Comparison of ENCODE assay signal across 22 cellular contexts in the genomic region with DNA sequence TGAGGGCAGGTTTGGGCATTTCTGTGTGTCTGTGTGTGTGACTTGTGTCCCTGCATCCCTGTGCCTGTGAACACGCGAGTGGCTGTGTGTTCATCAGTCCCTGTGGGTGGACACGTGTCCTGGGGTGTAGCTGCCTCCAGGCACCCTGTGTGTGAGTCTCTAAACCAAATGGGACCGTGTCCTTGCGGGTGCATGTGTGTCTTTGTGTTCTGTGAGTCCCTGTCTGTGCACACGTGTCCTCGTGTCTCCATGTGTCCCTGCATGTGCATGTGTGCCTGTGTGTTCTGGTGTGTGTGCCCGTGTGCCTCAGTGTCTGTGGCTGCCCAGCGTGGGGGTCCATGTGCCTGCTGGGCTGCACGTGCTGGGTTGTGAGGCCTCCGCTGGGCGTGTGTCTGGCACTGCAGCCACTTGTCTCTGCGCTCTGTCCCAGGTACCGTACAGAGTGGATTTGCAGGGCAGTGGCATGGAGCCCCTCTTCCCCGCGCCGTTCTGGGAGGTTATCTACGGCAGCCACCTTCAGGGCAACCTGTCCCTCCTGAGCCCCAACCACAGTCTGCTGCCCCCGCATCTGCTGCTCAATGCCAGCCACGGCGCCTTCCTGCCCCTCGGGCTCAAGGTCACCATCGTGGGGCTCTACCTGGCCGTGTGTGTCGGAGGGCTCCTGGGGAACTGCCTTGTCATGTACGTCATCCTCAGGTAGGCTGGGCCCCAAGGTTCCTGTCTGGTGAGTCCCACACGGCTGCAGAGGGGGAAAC. TPM values are rescaled to one million over a fixed set of nuclear protein-coding genes. Genes with fewer than 3 reads are reported as not detected.
DNase-seq lines count a peak whose midpoint lies in the region; ATAC-seq, FAIRE-seq and TF ChIP-seq lines count a peak whose summit lies in the region.
"Had no signal": no experiment of that assay in that cellular context is flagged by ENCODE, and none has a peak within 500 bp of the region (broad histone marks: within the 10 kb centered on the region; RNA-seq: fewer than 3 reads in every experiment).

No MANE protein-coding gene starts in this region.

- 42% methylated on average over 27 of the region's 27 CpGs for WGBS in GM12878 (ENCODE audit: insufficient coverage, insufficient replicate concordance, low lambda C conversion rate, missing lambda C conversion rate)

- H3K36me3 Mint-ChIP-seq in Caco-2 (ENCODE audit: insufficient read depth, unreplicated experiment), result peaks cover 6% of the 10 kb centered on the region
- H3K36me3 Mint-ChIP-seq in naive thymus-derived CD4-positive, alpha-beta T cell, result peaks cover 0 to 6% (median 5%) of the 10 kb centered on the region in 5 donors

- in situ Hi-C loops in GM12878 (cut with MboI), result no loop called here

- BruUV-seq in Caco-2 (replicated peaks; lab: Mats Ljungman, UMichigan) (no TSS peak), GM12878 (replicated peaks; lab: Mats Ljungman, UMichigan) (no TSS peak)

- DNase-seq in Caco-2 (no peak), HTR-8/SVneo (ENCODE audit: insufficient read length, low spot score) (no peak), GM12878 (ENCODE audit: low read depth, low spot score) (no peak)
- no peak for DNase-seq in naive thymus-derived CD4-positive, alpha-beta T cell
- DNase-seq in activated effector memory CD4-positive, alpha-beta T cell treated with anti-CD3 and anti-CD28 coated beads, Interleukin-2, amount 50 U/mL, for 16 hours, result no peak
- DNase-seq: activated CD4-positive, alpha-beta T cell treated with anti-CD3 and anti-CD28 coated beads, Interleukin-2, amount 50 U/mL, for 4 hours; DMS79 treated with DMSO at 0.1 percent for 48 hours; effector CD8-positive, alpha-beta T cell; left cardiac atrium; NCI-H1694; pancreas; stimulated activated CD4-positive, alpha-beta T cell treated with anti-CD3 and anti-CD28 coated beads, Interleukin-2, amount 100 ng/mL, for 48 hours; SW 1271 had no signal

- TF ChIP-seq POLR2A in GM12878 (IDR thresholded peaks at IDR 0.05; ENCODE audit: low read depth, low read length), result no peak

- no peak overlapping the region for H3K9ac ChIP-seq in GM12878 (ENCODE audit: control insufficient read depth, insufficient read depth, low read length)

- TF ChIP-seq RAD21 in GM12878 (IDR thresholded peaks at IDR 0.05; ENCODE audit: insufficient read depth, low read depth, low read length), result no peak

- H3K4me2 ChIP-seq in GM12878 (ENCODE audit: control insufficient read depth, insufficient read depth), result no peak overlapping the region

- no peaks in the 10 kb centered on the region for H3K36me3 ChIP-seq in Caco-2 (ENCODE audit: control insufficient read depth, insufficient read depth, low read length)
- H3K36me3 ChIP-seq in GM12878 (ENCODE audit: control insufficient read depth in 2 of 2, insufficient read depth in 2 of 2, low read length in 1 of 2), result no peaks in the 10 kb centered on the region
- no peaks in the 10 kb centered on the region for H3K36me3 ChIP-seq in naive thymus-derived CD4-positive, alpha-beta T cell (ENCODE audit: control insufficient read depth in 2 of 3, insufficient read depth in 3 of 3, low read length in 3 of 3)
- H3K36me3 ChIP-seq: pancreas, thoracic aorta had no signal

- no peak overlapping the region for H2AFZ ChIP-seq in GM12878 (ENCODE audit: control insufficient read depth, low read depth, low read length)

- H3K4me3 Mint-ChIP-seq in Caco-2 (ENCODE audit: unreplicated experiment), result peak overlapping the region; percentile 23
- H3K4me3 Mint-ChIP-seq in naive thymus-derived CD4-positive, alpha-beta T cell, result no peak overlapping the region
- H3K4me3 Mint-ChIP-seq: activated T-helper 1 cell treated with anti-CD3 and anti-CD28 coated beads, Interleukin-12 subunit alpha, Interleukin-12 subunit beta, Interleukin-2, Interleukin-4 antibody, amounts not matched to agents 30 ng/mL and 10 ng/mL and 1 ng/mL, durations not matched to agents 14 hours and 24 hours and 36 hours; central memory CD8-positive, alpha-beta T cell had no signal

- peak; percentile 37; the same call in 2 of the 3 replicates for ATAC-seq in GM12878
- ATAC-seq in naive thymus-derived CD4-positive, alpha-beta T cell, result peak; percentile 53
- no peak for ATAC-seq in GM18870 (IDR thresholded peaks at IDR 0.05; ENCODE audit: unreplicated experiment)
- no peak for ATAC-seq in HG02852 (IDR thresholded peaks at IDR 0.05; ENCODE audit: unreplicated experiment)
- ATAC-seq: pancreas had no signal

- POLR2A ChIA-PET in Caco-2 (lab: Charles Lee), result no interaction called here
- POLR2A ChIA-PET in GM12878 (lab: Charles Lee), result no interaction called here
- POLR2A ChIA-PET in naive thymus-derived CD4-positive, alpha-beta T cell (lab: Charles Lee), result interaction anchor here (0.8 kb wide), 1 partner anchor 21 kb away, joined by 3 read pairs; no protein-coding TSS in a partner anchor

- H3K4me3 ChIP-seq in Caco-2 (ENCODE audit: low read depth, low read length) (no peak overlapping the region), GM12878 (no peak overlapping the region)
- no peak overlapping the region for H3K4me3 ChIP-seq in naive thymus-derived CD4-positive, alpha-beta T cell (ENCODE audit: low read length)
- H3K4me3 ChIP-seq: pancreas, thoracic aorta had no signal

- peaks cover 22% of the 10 kb centered on the region for H3K27me3 Mint-ChIP-seq in Caco-2 (ENCODE audit: insufficient read depth, unreplicated experiment)
- H3K27me3 Mint-ChIP-seq in naive thymus-derived CD4-positive, alpha-beta T cell, result peaks cover 0 to 8% (median 0%) of the 10 kb centered on the region in 5 donors
- H3K27me3 Mint-ChIP-seq: central memory CD8-positive, alpha-beta T cell had no signal

- no peak for TF ChIP-seq EP300 in GM12878 (IDR thresholded peaks at IDR 0.05; ENCODE audit: borderline replicate concordance in 1 of 2, control insufficient read depth in 1 of 2, low read depth in 2 of 2, low read length in 2 of 2)

- no peaks in the 10 kb centered on the region for H4K20me1 ChIP-seq in GM12878 (ENCODE audit: control insufficient read depth, insufficient read depth)

- SMC1A ChIA-PET in GM12878 (lab: Charles Lee; ENCODE audit: uncharacterized antibody, unreplicated experiment), result no interaction called here

- CTCF ChIA-PET in Caco-2 (lab: Charles Lee) (interaction anchor here (0.6 to 1.3 kb wide), 7 partner anchors 9 to 54 kb away, joined by 3 to 7 read pairs (median 5); a partner anchor contains a TSS), GM12878 (lab: Yijun Ruan, JAX) (no interaction called here)
- CTCF ChIA-PET in naive thymus-derived CD4-positive, alpha-beta T cell (lab: Charles Lee), result no interaction called here

- intact Hi-C loops in Caco-2 (cut with micrococcal nuclease; ENCODE audit: unreplicated experiment) (no loop called here), GM12878 (cut with micrococcal nuclease; ENCODE audit: unreplicated experiment) (no loop called here)
- intact Hi-C loops in naive thymus-derived CD4-positive, alpha-beta T cell (cut with micrococcal nuclease), result no loop called here

- no peak overlapping the region for H3K27ac Mint-ChIP-seq in Caco-2 (ENCODE audit: unreplicated experiment)
- peak overlapping the region in 3 of 9 donors; percentile 20 to 71 (median 51) for H3K27ac Mint-ChIP-seq in naive thymus-derived CD4-positive, alpha-beta T cell

- no peak for TF ChIP-seq CTCF in Caco-2 (IDR thresholded peaks at IDR 0.05; ENCODE audit: insufficient read depth in 1 of 2, low read depth in 1 of 2, low read length in 1 of 2, severe bottlenecking in 1 of 2, unreplicated experiment in 1 of 2)
- TF ChIP-seq CTCF in GM12878 (IDR thresholded peaks at IDR 0.05 in 2 of 3, conservative IDR thresholded peaks at IDR 0.05 in 1 of 3; ENCODE audit: control insufficient read depth in 2 of 3, extremely low read depth in 1 of 3, insufficient read depth in 1 of 3, low read depth in 3 of 3, low read length in 3 of 3), result no peak

- peaks cover 14% of the 10 kb centered on the region for H3K9me3 Mint-ChIP-seq in Caco-2 (ENCODE audit: unreplicated experiment)
- peaks cover 0 to 11% (median 4%) of the 10 kb centered on the region in 11 donors for H3K9me3 Mint-ChIP-seq in naive thymus-derived CD4-positive, alpha-beta T cell
- H3K9me3 Mint-ChIP-seq: central memory CD8-positive, alpha-beta T cell had no signal

- no peaks in the 10 kb centered on the region for H3K79me2 ChIP-seq in GM12878 (ENCODE audit: control insufficient read depth, insufficient read depth, low read length)

- H3K4me1 ChIP-seq in Caco-2, result peaks cover 7% of the 10 kb centered on the region
- peaks cover 7% of the 10 kb centered on the region for H3K4me1 ChIP-seq in GM12878 (ENCODE audit: control insufficient read depth, insufficient read depth, low read length)
- no peaks in the 10 kb centered on the region for H3K4me1 ChIP-seq in naive thymus-derived CD4-positive, alpha-beta T cell (ENCODE audit: control insufficient read depth in 2 of 2, insufficient read depth in 2 of 2, low read length in 2 of 2)
- H3K4me1 ChIP-seq: pancreas had no signal

- RAD21 ChIA-PET in GM12878 (lab: Charles Lee; ENCODE audit: unreplicated experiment), result no interaction called here

- peak; percentile 91 for FAIRE-seq in HTR-8/SVneo (lab: Jason Lieb, UNC)
- no peak for FAIRE-seq in GM12878 (lab: Jason Lieb, UNC)
- FAIRE-seq: pancreas had no signal

- H3K27me3 ChIP-seq in Caco-2 (replicated peaks; ENCODE audit: control insufficient read depth, insufficient read depth, low read length) (no peaks in the 10 kb centered on the region; the same call in 1 of the 2 replicates), GM12878 (replicated peaks in 1 of 2; ENCODE audit: control insufficient read depth in 2 of 2, insufficient read depth in 2 of 2, low read length in 1 of 2) (no peaks in the 10 kb centered on the region)
- no peaks in the 10 kb centered on the region for H3K27me3 ChIP-seq in naive thymus-derived CD4-positive, alpha-beta T cell (ENCODE audit: control insufficient read depth in 2 of 2, insufficient read depth in 2 of 2, low read length in 2 of 2)
- H3K27me3 ChIP-seq: pancreas had no signal

- no peak overlapping the region for H3K27ac ChIP-seq in GM12878 (ENCODE audit: control insufficient read depth, insufficient read depth)
- H3K27ac ChIP-seq in naive thymus-derived CD4-positive, alpha-beta T cell (ENCODE audit: low read depth, low read length), result no peak overlapping the region
- H3K27ac ChIP-seq: C4-2B, pancreas, thoracic aorta had no signal

- H3K4me1 Mint-ChIP-seq in Caco-2 (ENCODE audit: low read depth, unreplicated experiment), result peaks cover 6% of the 10 kb centered on the region
- peaks cover 0 to 13% (median 3%) of the 10 kb centered on the region in 7 donors for H3K4me1 Mint-ChIP-seq in naive thymus-derived CD4-positive, alpha-beta T cell
- H3K4me1 Mint-ChIP-seq: central memory CD8-positive, alpha-beta T cell had no signal

- H3K9me3 ChIP-seq in Caco-2 (no peaks in the 10 kb centered on the region), GM12878 (replicated peaks; ENCODE audit: control insufficient read depth, insufficient read depth, low read length) (peaks cover 4% of the 10 kb centered on the region; the same call in 1 of the 3 replicates)
- peaks cover 0 to 8% (median 0%) of the 10 kb centered on the region in 3 experiments for H3K9me3 ChIP-seq in naive thymus-derived CD4-positive, alpha-beta T cell (ENCODE audit: control insufficient read depth in 2 of 3, low read length in 3 of 3)
- H3K9me3 ChIP-seq: pancreas, thoracic aorta had no signal

RNA-seq across cellular contexts. Expression of a gene that starts 8.2 kb away (rescaled TPM):
- total RNA-seq in Caco-2 (2022) (not detected in 2 replicates), GM12878 (2014; rRNA removed) (not detected in 2 replicates), GM12878 (2014; rRNA removed; fragmentation: Illumina TruSeq; extraction: Trizol) (not detected in 2 replicates), GM12878 (2021) (not detected in 2 replicates)
- total RNA-seq in GM12878 (2013; cell fraction: nucleolus; rRNA removed), result not detected in 2 replicates
- polyA plus RNA-seq in GM12878 (2011; ENCODE audit: low read depth), result not detected
- polyA plus RNA-seq in GM12878 (2011; rRNA removed) (not detected in 2 replicates), GM12878 (2014; fragmentation: Illumina TruSeq; extraction: Trizol) (not detected in 2 replicates), GM12878 (2014; fragmentation: Nextera tagmentation; extraction: Ambion mirVana) (not detected), GM12878 (2014; rRNA removed) (not detected in 2 replicates), GM12878 (2016; fragmentation: Nextera tagmentation; extraction: Ambion mirVana) (not detected)
- not detected in 2 replicates for polyA plus RNA-seq in GM12878 (2011; cell fraction: cytosol; rRNA removed)
- not detected in 2 replicates for polyA plus RNA-seq in GM12878 (2011; cell fraction: nucleus; rRNA removed)
- polyA plus RNA-seq in GM12878 (2012), result not detected in 2 replicates
- not detected in 2 replicates for polyA minus RNA-seq in GM12878 (2011; rRNA and poly(A)+ RNA removed)
- not detected in 2 replicates for polyA minus RNA-seq in GM12878 (2011; cell fraction: cytosol; rRNA and poly(A)+ RNA removed)
- not detected in 2 replicates for polyA minus RNA-seq in GM12878 (2011; cell fraction: nucleus; rRNA and poly(A)+ RNA removed)
- total RNA-seq in naive thymus-derived CD4-positive, alpha-beta T cell, result under 1 TPM in 2 of 5 experiments, not detected in 3; 0.48 to 0.71 TPM
- under 1 TPM; 0.47 to 0.75 TPM for polyA plus RNA-seq in naive thymus-derived CD4-positive, alpha-beta T cell
- total RNA-seq: NCI-H460, thoracic aorta had no signal
- polyA plus RNA-seq: pancreas had no signal

RNA-seq across cellular contexts. Expression of a gene that starts 12.6 kb away (rescaled TPM):
- total RNA-seq in Caco-2 (2022) (0.51 and 0.59 TPM in 2 replicates), GM12878 (2014; rRNA removed) (0.34 and 0.38 TPM in 2 replicates), GM12878 (2014; rRNA removed; fragmentation: Illumina TruSeq; extraction: Trizol) (0.09 and 0.14 TPM in 2 replicates), GM12878 (2021) (0.41 and 0.51 TPM in 2 replicates)
- total RNA-seq in GM12878 (2013; cell fraction: nucleolus; rRNA removed), result 0.69 and 0.71 TPM in 2 replicates
- polyA plus RNA-seq in GM12878 (2011; ENCODE audit: low read depth), result 0.29 TPM
- polyA plus RNA-seq in GM12878 (2011; rRNA removed) (0.14 and 0.38 TPM in 2 replicates), GM12878 (2014; fragmentation: Illumina TruSeq; extraction: Trizol) (0.15 TPM in 1 of 2 replicates, not detected in the other), GM12878 (2014; fragmentation: Nextera tagmentation; extraction: Ambion mirVana) (under 1 TPM in 1 of 2 experiments, not detected in 1; 0.04 TPM), GM12878 (2014; rRNA removed) (0.27 and 0.36 TPM in 2 replicates), GM12878 (2016; fragmentation: Nextera tagmentation; extraction: Ambion mirVana) (under 1 TPM; 0.12 to 0.24 TPM)
- polyA plus RNA-seq in GM12878 (2011; cell fraction: cytosol; rRNA removed), result 0.42 and 0.48 TPM in 2 replicates
- 0.97 and 1.1 TPM in 2 replicates for polyA plus RNA-seq in GM12878 (2011; cell fraction: nucleus; rRNA removed)
- polyA plus RNA-seq in GM12878 (2012), result 0.58 and 0.86 TPM in 2 replicates
- polyA minus RNA-seq in GM12878 (2011; rRNA and poly(A)+ RNA removed), result 0.37 and 0.88 TPM in 2 replicates
- 0.31 TPM in 1 of 2 replicates, not detected in the other for polyA minus RNA-seq in GM12878 (2011; cell fraction: cytosol; rRNA and poly(A)+ RNA removed)
- polyA minus RNA-seq in GM12878 (2011; cell fraction: nucleus; rRNA and poly(A)+ RNA removed), result 0.19 and 0.24 TPM in 2 replicates
- total RNA-seq in naive thymus-derived CD4-positive, alpha-beta T cell, result 1 to 10 TPM in 3 of 5 experiments, under 1 TPM in 2; 0.75 to 6.1 (median 1.1) TPM
- 1 to 10 TPM in 1 of 2 donors, under 1 TPM in 1; 0.18 to 1.3 TPM for polyA plus RNA-seq in naive thymus-derived CD4-positive, alpha-beta T cell

RNA-seq across cellular contexts. Expression of a gene that starts 13.1 kb away (rescaled TPM):
- 29.3 and 34.3 TPM in 2 replicates for total RNA-seq in Caco-2 (2022)
- 36.2 and 39.2 TPM in 2 replicates for total RNA-seq in GM12878 (2013; cell fraction: nucleolus; rRNA removed)
- 56.0 and 62.4 TPM in 2 replicates for total RNA-seq in GM12878 (2014; rRNA removed)
- 15.2 and 15.3 TPM in 2 replicates for total RNA-seq in GM12878 (2014; rRNA removed; fragmentation: Illumina TruSeq; extraction: Trizol)
- total RNA-seq in GM12878 (2021), result 47.1 and 51.0 TPM in 2 replicates
- polyA plus RNA-seq in GM12878 (2011; ENCODE audit: low read depth), result 7.5 TPM
- polyA plus RNA-seq in GM12878 (2011; rRNA removed), result 22.6 and 34.7 TPM in 2 replicates
- 51.6 and 94.5 TPM in 2 replicates for polyA plus RNA-seq in GM12878 (2011; cell fraction: cytosol; rRNA removed)
- 56.1 and 57.8 TPM in 2 replicates for polyA plus RNA-seq in GM12878 (2011; cell fraction: nucleus; rRNA removed)
- 39.7 and 39.8 TPM in 2 replicates for polyA plus RNA-seq in GM12878 (2012)
- 4.7 and 9.6 TPM in 2 replicates for polyA plus RNA-seq in GM12878 (2014; fragmentation: Illumina TruSeq; extraction: Trizol)
- polyA plus RNA-seq in GM12878 (2014; fragmentation: Nextera tagmentation; extraction: Ambion mirVana), result 1 to 10 TPM in 1 of 2 experiments, under 1 TPM in 1; 0.82 to 3.3 TPM
- 61.4 and 64.3 TPM in 2 replicates for polyA plus RNA-seq in GM12878 (2014; rRNA removed)
- 10 to 100 TPM; 45.0 to 53.5 TPM for polyA plus RNA-seq in GM12878 (2016; fragmentation: Nextera tagmentation; extraction: Ambion mirVana)
- 21.4 and 38.2 TPM in 2 replicates for polyA minus RNA-seq in GM12878 (2011; rRNA and poly(A)+ RNA removed)
- polyA minus RNA-seq in GM12878 (2011; cell fraction: cytosol; rRNA and poly(A)+ RNA removed), result 21.9 and 23.7 TPM in 2 replicates
- polyA minus RNA-seq in GM12878 (2011; cell fraction: nucleus; rRNA and poly(A)+ RNA removed), result 14.7 and 21.8 TPM in 2 replicates
- total RNA-seq in naive thymus-derived CD4-positive, alpha-beta T cell, result 10 to 100 TPM; 21.8 to 93.4 (median 23.6) TPM
- polyA plus RNA-seq in naive thymus-derived CD4-positive, alpha-beta T cell, result 10 to 100 TPM; 55.2 to 66.8 TPM

RNA-seq across cellular contexts. Expression of a gene that starts 14.9 kb away (rescaled TPM):
- total RNA-seq in Caco-2 (2022) (not detected in 2 replicates), GM12878 (2014; rRNA removed) (not detected in 2 replicates), GM12878 (2014; rRNA removed; fragmentation: Illumina TruSeq; extraction: Trizol) (not detected in 2 replicates), GM12878 (2021) (not detected in 2 replicates)
- total RNA-seq in GM12878 (2013; cell fraction: nucleolus; rRNA removed), result not detected in 2 replicates
- not detected for polyA plus RNA-seq in GM12878 (2011; ENCODE audit: low read depth)
- polyA plus RNA-seq in GM12878 (2011; rRNA removed) (not detected in 2 replicates), GM12878 (2014; fragmentation: Illumina TruSeq; extraction: Trizol) (not detected in 2 replicates), GM12878 (2014; fragmentation: Nextera tagmentation; extraction: Ambion mirVana) (not detected), GM12878 (2014; rRNA removed) (not detected in 2 replicates), GM12878 (2016; fragmentation: Nextera tagmentation; extraction: Ambion mirVana) (not detected)
- polyA plus RNA-seq in GM12878 (2011; cell fraction: cytosol; rRNA removed), result not detected in 2 replicates
- polyA plus RNA-seq in GM12878 (2011; cell fraction: nucleus; rRNA removed), result 0.07 TPM in 1 of 2 replicates, not detected in the other
- not detected in 2 replicates for polyA plus RNA-seq in GM12878 (2012)
- polyA minus RNA-seq in GM12878 (2011; rRNA and poly(A)+ RNA removed), result not detected in 2 replicates
- polyA minus RNA-seq in GM12878 (2011; cell fraction: cytosol; rRNA and poly(A)+ RNA removed), result not detected in 2 replicates
- polyA minus RNA-seq in GM12878 (2011; cell fraction: nucleus; rRNA and poly(A)+ RNA removed), result 0.24 TPM in 1 of 2 replicates, not detected in the other
- not detected for total RNA-seq in naive thymus-derived CD4-positive, alpha-beta T cell
- not detected for polyA plus RNA-seq in naive thymus-derived CD4-positive, alpha-beta T cell
- total RNA-seq: activated T-helper 1 cell treated with anti-CD3 and anti-CD28 coated beads, Interleukin-12 subunit alpha, Interleukin-12 subunit beta, Interleukin-2, Interleukin-4 antibody, amounts not matched to agents 30 ng/mL and 10 ng/mL and 1 ng/mL, durations not matched to agents 14 hours and 24 hours and 36 hours; left cardiac atrium; LHCN-M2; NCI-H460; pancreas; thoracic aorta had no signal
- polyA plus RNA-seq: adipose tissue, pancreas had no signal

RNA-seq across cellular contexts. Expression of a gene that starts 29.4 kb away (rescaled TPM):
- 39.9 and 48.3 TPM in 2 replicates for total RNA-seq in Caco-2 (2022)
- total RNA-seq in GM12878 (2013; cell fraction: nucleolus; rRNA removed), result 10.1 and 12.7 TPM in 2 replicates
- total RNA-seq in GM12878 (2014; rRNA removed), result 13.4 and 17.2 TPM in 2 replicates
- total RNA-seq in GM12878 (2014; rRNA removed; fragmentation: Illumina TruSeq; extraction: Trizol), result 8.8 and 9.3 TPM in 2 replicates
- 38.0 and 42.5 TPM in 2 replicates for total RNA-seq in GM12878 (2021)
- 23.0 TPM for polyA plus RNA-seq in GM12878 (2011; ENCODE audit: low read depth)
- polyA plus RNA-seq in GM12878 (2011; rRNA removed), result 11.4 and 13.2 TPM in 2 replicates
- 25.9 and 26.5 TPM in 2 replicates for polyA plus RNA-seq in GM12878 (2011; cell fraction: cytosol; rRNA removed)
- polyA plus RNA-seq in GM12878 (2011; cell fraction: nucleus; rRNA removed), result 84.3 and 88.7 TPM in 2 replicates
- 27.4 and 30.3 TPM in 2 replicates for polyA plus RNA-seq in GM12878 (2012)
- polyA plus RNA-seq in GM12878 (2014; fragmentation: Illumina TruSeq; extraction: Trizol), result 2.8 and 10.8 TPM in 2 replicates
- 10 to 100 TPM in 1 of 2 experiments, 1 to 10 TPM in 1; 3.4 to 12.3 TPM for polyA plus RNA-seq in GM12878 (2014; fragmentation: Nextera tagmentation; extraction: Ambion mirVana)
- polyA plus RNA-seq in GM12878 (2014; rRNA removed), result 17.8 and 26.0 TPM in 2 replicates
- polyA plus RNA-seq in GM12878 (2016; fragmentation: Nextera tagmentation; extraction: Ambion mirVana), result 10 to 100 TPM; 21.2 to 22.0 TPM
- polyA minus RNA-seq in GM12878 (2011; rRNA and poly(A)+ RNA removed), result 7.1 and 14.5 TPM in 2 replicates
- polyA minus RNA-seq in GM12878 (2011; cell fraction: cytosol; rRNA and poly(A)+ RNA removed), result 6.0 and 6.2 TPM in 2 replicates
- polyA minus RNA-seq in GM12878 (2011; cell fraction: nucleus; rRNA and poly(A)+ RNA removed), result 15.2 and 18.4 TPM in 2 replicates
- total RNA-seq in naive thymus-derived CD4-positive, alpha-beta T cell, result 10 to 100 TPM; 35.5 to 73.2 (median 47.3) TPM
- 10 to 100 TPM; 22.2 to 33.2 TPM for polyA plus RNA-seq in naive thymus-derived CD4-positive, alpha-beta T cell

Comparison
In these comparisons a context has a peak if more than half of its experiments do, and no peak if none do; other contexts are left out.
1. ATAC-seq: peak in GM12878 (single experiment) and naive thymus-derived CD4-positive, alpha-beta T cell (single experiment); none in GM18870 (single experiment) and HG02852 (single experiment).